ENCODE assay signal across 8 cellular contexts in the genomic region with DNA sequence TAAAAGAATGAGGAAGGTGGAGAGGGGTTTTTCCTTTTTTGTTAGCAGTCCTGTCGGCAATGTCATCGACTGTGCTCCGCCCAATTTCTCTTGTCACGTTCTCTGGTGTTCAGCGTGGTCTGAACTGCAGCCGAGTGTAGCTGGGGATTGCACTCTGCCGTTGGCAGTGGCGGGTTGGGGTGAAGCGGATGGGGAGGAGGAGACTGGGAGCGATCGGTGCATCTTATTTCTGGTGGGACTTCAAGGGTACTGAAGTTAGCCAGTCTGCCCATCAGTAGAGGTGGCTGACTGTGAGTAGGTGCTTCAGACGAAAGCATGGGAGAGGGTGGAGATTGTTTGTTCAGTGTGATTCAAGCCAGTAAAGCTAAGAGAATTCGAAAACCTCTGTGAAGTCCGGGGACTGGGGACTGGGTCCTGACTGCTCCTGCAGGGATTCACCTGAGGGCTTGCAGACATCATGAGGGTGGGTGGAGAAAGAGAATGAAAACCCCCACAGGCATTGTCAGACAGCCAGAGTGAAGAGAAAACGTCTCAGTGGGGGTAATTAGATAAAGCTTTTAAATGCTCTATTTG. TPM values are rescaled to one million over a fixed set of nuclear protein-coding genes. Genes with fewer than 3 reads are reported as not detected.
DNase-seq lines count a peak whose midpoint lies in the region; ATAC-seq and TF ChIP-seq lines count a peak whose summit lies in the region.

No MANE protein-coding gene starts in this region.

- H3K4me3 ChIP-seq in GM08714 (ENCODE audit: low read length) (peak overlapping the region; percentile 58; the same call in 1 of the 2 replicates), HUES64 (ENCODE audit: low read length) (peak overlapping the region; percentile 37), smooth muscle cell (peak overlapping the region; percentile 22), vagina (no peak overlapping the region)

- H3F3A ChIP-seq in smooth muscle cell (ENCODE audit: low read depth): peaks cover 4% of the 10 kb centered on the region

- peaks cover 86% of the 10 kb centered on the region for H4K20me1 ChIP-seq in smooth muscle cell (ENCODE audit: low read depth)

- peak; percentile 37 for ATAC-seq in foreskin keratinocyte
- ATAC-seq in GM21367 (IDR thresholded peaks at IDR 0.05; ENCODE audit: unreplicated experiment): no peak

- TF ChIP-seq CTCF in foreskin keratinocyte (conservative IDR thresholded peaks at IDR 0.05): no peak
- TF ChIP-seq CTCF in smooth muscle cell (IDR thresholded peaks at IDR 0.05; ENCODE audit: borderline replicate concordance, insufficient read depth, poor library complexity, severe bottlenecking): no peak
- no peak for TF ChIP-seq CTCF in vagina (IDR thresholded peaks at IDR 0.05)

- peak overlapping the region; percentile 59 for H3K4me2 ChIP-seq in smooth muscle cell

- no peak overlapping the region for H3K9ac ChIP-seq in HUES64 (ENCODE audit: low read depth, low read length)
- H3K9ac ChIP-seq in smooth muscle cell (ENCODE audit: low read depth): no peak overlapping the region

- H3K36me3 ChIP-seq in HUES64 (ENCODE audit: insufficient read depth, low read length) (no peaks in the 10 kb centered on the region), smooth muscle cell (ENCODE audit: low read depth) (no peaks in the 10 kb centered on the region), vagina (no peaks in the 10 kb centered on the region)

- no peak overlapping the region for H2AFZ ChIP-seq in smooth muscle cell (ENCODE audit: low read depth)

- DNase-seq in activated CD4-positive, alpha-beta T cell treated with anti-CD3 and anti-CD28 coated beads for 48 hours: peak; percentile 53
- DNase-seq in foreskin keratinocyte: peak in 1 of 2 donors; percentile 22
- no peak for DNase-seq in smooth muscle cell (lab: John Stamatoyannopoulos, UW; ENCODE audit: unreplicated experiment)
- DNase-seq in vagina (ENCODE audit: extremely low spot score in 2 of 2): no peak
- DNase-seq in NCI-H1930 (lab: John Stamatoyannopoulos, UW): no peak

- intact Hi-C loops in vagina (cut with DNase I): no loop called here

- H3K9me3 ChIP-seq in HUES64 (ENCODE audit: insufficient read depth, low read depth, low read length) (no peaks in the 10 kb centered on the region), smooth muscle cell (replicated peaks; ENCODE audit: low read depth) (no peaks in the 10 kb centered on the region), vagina (no peaks in the 10 kb centered on the region)

- H3K27ac ChIP-seq in HUES64 (ENCODE audit: low read depth, low read length) (no peak overlapping the region), foreskin keratinocyte (peak overlapping the region; percentile 69), smooth muscle cell (ENCODE audit: low read depth) (no peak overlapping the region), vagina (no peak overlapping the region)

- no peak for TF ChIP-seq POLR2A in vagina (IDR thresholded peaks at IDR 0.05)

- WGBS in HUES64: 6% methylated on average over 15 of the region's 15 CpGs
- 28% methylated on average over 15 of the region's 15 CpGs for WGBS in smooth muscle cell (ENCODE audit: low lambda C conversion rate)

- peaks cover 95% of the 10 kb centered on the region for H3K79me2 ChIP-seq in smooth muscle cell (ENCODE audit: low read depth)

- H3K4me1 ChIP-seq in HUES64 (ENCODE audit: insufficient read depth, low read length) (peaks cover 54% of the 10 kb centered on the region), foreskin keratinocyte (peaks cover 55% of the 10 kb centered on the region), smooth muscle cell (ENCODE audit: low read depth) (peaks cover 22% of the 10 kb centered on the region), vagina (peaks cover 53% of the 10 kb centered on the region)

- H3K27me3 ChIP-seq in HUES64 (ENCODE audit: insufficient read depth, low read length): peaks cover 35% of the 10 kb centered on the region
- H3K27me3 ChIP-seq in foreskin keratinocyte: no peaks in the 10 kb centered on the region
- H3K27me3 ChIP-seq in smooth muscle cell (ENCODE audit: low read depth): no peaks in the 10 kb centered on the region
- no peaks in the 10 kb centered on the region for H3K27me3 ChIP-seq in vagina

RNA-seq across cellular contexts. Expression of gene RREB1, which starts 5.1 kb away (rescaled TPM):
- polyA plus RNA-seq in HUES64 (2013, experiment 1 of 2): 11.2 TPM
- 13.5 TPM for polyA plus RNA-seq in HUES64 (2013, experiment 2 of 2)
- total RNA-seq in foreskin keratinocyte (25.4 and 25.8 TPM in 2 replicates), smooth muscle cell (19.8 and 26.1 TPM in 2 replicates), vagina (57.2 TPM)
- polyA plus RNA-seq in foreskin keratinocyte (2.9 and 3.2 TPM in 2 replicates), smooth muscle cell (13.2 and 17.7 TPM in 2 replicates)

Comparison
In these comparisons a context has a peak if more than half of its experiments do, and no peak if none do; other contexts are left out.
1. H3K4me3 ChIP-seq: peak in GM08714 (single experiment), HUES64 (single experiment) and smooth muscle cell (single experiment); none in vagina (0 of 2).